Comparison of ENCODE assay signal across 9 cellular contexts in genomic region chr2:173159794-173160463, GRCh38.
DNase-seq lines count a peak whose midpoint lies in the region; ATAC-seq and TF ChIP-seq lines count a peak whose summit lies in the region.
"Had no signal": no experiment of that assay in that cellular context is flagged by ENCODE, and none has a peak within 500 bp of the region (broad histone marks: within the 10 kb centered on the region; RNA-seq: fewer than 3 reads in every experiment).

No MANE protein-coding gene starts in this region.

- H3K9me3 ChIP-seq in hepatocyte (ENCODE audit: low read depth) (no peaks in the 10 kb centered on the region), subcutaneous abdominal adipose tissue (ENCODE audit: control insufficient read depth in 5 of 5, low read length in 5 of 5) (no peaks in the 10 kb centered on the region)

- no peak for TF ChIP-seq CTCF in VCaP (conservative IDR thresholded peaks at IDR 0.05)
- no peak for TF ChIP-seq CTCF in hepatocyte (IDR thresholded peaks at IDR 0.05; ENCODE audit: poor library complexity)

- H3K36me3 ChIP-seq in hepatocyte (replicated peaks; ENCODE audit: insufficient read depth, low read depth) (no peaks in the 10 kb centered on the region), subcutaneous abdominal adipose tissue (ENCODE audit: control insufficient read depth in 5 of 5, insufficient read depth in 5 of 5, low read length in 5 of 5) (no peaks in the 10 kb centered on the region)

- no peaks in the 10 kb centered on the region for H3K9me3 Mint-ChIP-seq in activated CD4-positive, alpha-beta memory T cell treated with anti-CD3 and anti-CD28 coated beads, Interleukin-2, amount 10 ng/mL, durations not matched to agents 7 days and 5 days
- H3K9me3 Mint-ChIP-seq: central memory CD8-positive, alpha-beta T cell had no signal

- no peak overlapping the region for H3K4me3 ChIP-seq in hepatocyte
- H3K4me3 ChIP-seq in subcutaneous abdominal adipose tissue (ENCODE audit: low read depth in 1 of 5, low read length in 5 of 5) = no peak overlapping the region

- peaks cover 2% of the 10 kb centered on the region for H3K27me3 Mint-ChIP-seq in activated CD4-positive, alpha-beta memory T cell treated with anti-CD3 and anti-CD28 coated beads, Interleukin-2, amount 10 ng/mL, durations not matched to agents 7 days and 5 days
- H3K27me3 Mint-ChIP-seq: central memory CD8-positive, alpha-beta T cell had no signal

- 35% methylated on average over 1 of the region's 1 CpG for WGBS in hepatocyte (ENCODE audit: low lambda C conversion rate, missing lambda C conversion rate)

- no peak for ATAC-seq in GM18868 (IDR thresholded peaks at IDR 0.05; ENCODE audit: unreplicated experiment)

- peaks cover 8% of the 10 kb centered on the region for H3K79me2 ChIP-seq in hepatocyte

- H3K9me2 ChIP-seq in hepatocyte (replicated peaks; ENCODE audit: insufficient read depth) = no peaks in the 10 kb centered on the region

- DNase-seq in HS-5 (ENCODE audit: low read depth) (peak; percentile 98), hepatocyte (ENCODE audit: low spot score) (peak; percentile 86), T-helper 2 cell (no peak), 8988T (no peak)
- DNase-seq in activated CD4-positive, alpha-beta memory T cell treated with anti-CD3 and anti-CD28 coated beads, Interleukin-2, amount 10 ng/mL, durations not matched to agents 7 days and 5 days = no peak

- H3K27ac Mint-ChIP-seq in activated CD4-positive, alpha-beta memory T cell treated with anti-CD3 and anti-CD28 coated beads, Interleukin-2, amount 10 ng/mL, durations not matched to agents 7 days and 5 days = no peak overlapping the region

- H3K27ac ChIP-seq in VCaP (peak overlapping the region; percentile 50), hepatocyte (peak overlapping the region; percentile 70), subcutaneous abdominal adipose tissue (ENCODE audit: low read depth, low read length) (peak overlapping the region; percentile 96)

- H3K9ac ChIP-seq in subcutaneous abdominal adipose tissue (ENCODE audit: low read length in 5 of 5) = peak overlapping the region in 1 of 5 donors; percentile 71

- CTCF ChIA-PET in activated CD4-positive, alpha-beta memory T cell treated with anti-CD3 and anti-CD28 coated beads, Interleukin-2, amount 10 ng/mL, durations not matched to agents 7 days and 5 days (lab: Charles Lee) = interaction anchor here (0.6 kb wide), 1 partner anchor 51 kb away, joined by 3 read pairs; no protein-coding TSS in a partner anchor

- no peaks in the 10 kb centered on the region for H4K20me1 ChIP-seq in hepatocyte (ENCODE audit: insufficient read depth, poor library complexity, severe bottlenecking)

- no peak overlapping the region for H3K4me3 Mint-ChIP-seq in activated CD4-positive, alpha-beta memory T cell treated with anti-CD3 and anti-CD28 coated beads, Interleukin-2, amount 10 ng/mL, durations not matched to agents 7 days and 5 days
- H3K4me3 Mint-ChIP-seq: central memory CD8-positive, alpha-beta T cell had no signal

- H3K4me2 ChIP-seq in hepatocyte = peak overlapping the region; percentile 3

- H3K4me1 ChIP-seq in hepatocyte (ENCODE audit: insufficient read depth) = peaks cover 17% of the 10 kb centered on the region
- H3K4me1 ChIP-seq in subcutaneous abdominal adipose tissue (ENCODE audit: control insufficient read depth in 5 of 5, insufficient read depth in 5 of 5, low read length in 5 of 5) = peaks cover 4 to 27% (median 20%) of the 10 kb centered on the region in 5 donors

- no peaks in the 10 kb centered on the region for H3K27me3 ChIP-seq in hepatocyte
- H3K27me3 ChIP-seq in subcutaneous abdominal adipose tissue (ENCODE audit: control insufficient read depth in 5 of 5, insufficient read depth in 4 of 5, low read length in 5 of 5) = no peaks in the 10 kb centered on the region

- no peaks in the 10 kb centered on the region for H3K4me1 Mint-ChIP-seq in activated CD4-positive, alpha-beta memory T cell treated with anti-CD3 and anti-CD28 coated beads, Interleukin-2, amount 10 ng/mL, durations not matched to agents 7 days and 5 days
- H3K4me1 Mint-ChIP-seq: central memory CD8-positive, alpha-beta T cell had no signal

- no peak overlapping the region for H2AFZ ChIP-seq in hepatocyte

- POLR2A ChIA-PET in activated CD4-positive, alpha-beta memory T cell treated with anti-CD3 and anti-CD28 coated beads, Interleukin-2, amount 10 ng/mL, durations not matched to agents 7 days and 5 days (lab: Charles Lee) = no interaction called here

- H3K36me3 Mint-ChIP-seq in activated CD4-positive, alpha-beta memory T cell treated with anti-CD3 and anti-CD28 coated beads, Interleukin-2, amount 10 ng/mL, durations not matched to agents 7 days and 5 days (ENCODE audit: low read depth) = peaks cover 2% of the 10 kb centered on the region

Comparison
In these comparisons a context has a peak if more than half of its experiments do, and no peak if none do; other contexts are left out.
1. DNase-seq: peak in HS-5 (single experiment) and hepatocyte (single experiment); none in activated CD4-positive, alpha-beta memory T cell treated with anti-CD3 and anti-CD28 coated beads, Interleukin-2, amount 10 ng/mL, durations not matched to agents 7 days and 5 days (single experiment), T-helper 2 cell (0 of 5) and 8988T (single experiment).
2. Peak in every context shown above with its lines, with median percentiles within 50 percentile points of each other: H3K27ac ChIP-seq.